1 cellular context compared by ENCODE assay signal in genomic region chr2:75521225-75521872, GRCh38.
TF ChIP-seq lines count a peak whose summit lies in the region.

No MANE protein-coding gene starts in this region.

TF ChIP-seq in HepG2, 621 proteins besides CTCF, POLR2A, EP300 and RAD21 (continued from another document and continues in another):
- TF ChIP-seq STAT6 (CRISPR knock-in tag; IDR thresholded peaks at IDR 0.05; ENCODE audit: borderline replicate concordance), result 0 out of 2 replicates have a peak, but pooled peaks have one; percentile 88
- TF ChIP-seq CEBPB (IDR thresholded peaks at IDR 0.05; ENCODE audit: borderline replicate concordance, low read depth, low read length), result peak; percentile 100
- peak; percentile 71 for TF ChIP-seq ATF1 (CRISPR knock-in tag; IDR thresholded peaks at IDR 0.05)
- TF ChIP-seq, protein P1, sequence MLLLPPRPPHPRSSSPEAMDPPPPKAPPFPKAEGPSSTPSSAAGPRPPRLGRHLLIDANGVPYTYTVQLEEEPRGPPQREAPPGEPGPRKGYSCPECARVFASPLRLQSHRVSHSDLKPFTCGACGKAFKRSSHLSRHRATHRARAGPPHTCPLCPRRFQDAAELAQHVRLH (CRISPR knock-in tag; IDR thresholded peaks at IDR 0.05; ENCODE audit: borderline replicate concordance, low read depth), result peak; percentile 41; the same call in 1 of the 2 replicates
- peak; percentile 91 for TF ChIP-seq TBX3 (IDR thresholded peaks at IDR 0.05; ENCODE audit: borderline replicate concordance)
- peak; percentile 98 for TF ChIP-seq MBD4 (IDR thresholded peaks at IDR 0.05; ENCODE audit: borderline replicate concordance, low read length)
- peak; percentile 39 for TF ChIP-seq STAG1 (CRISPR knock-in tag; IDR thresholded peaks at IDR 0.05)
- peak; percentile 89; the same call in 1 of the 2 replicates for TF ChIP-seq FOXO1 (CRISPR knock-in tag; IDR thresholded peaks at IDR 0.05)
- TF ChIP-seq KDM1A (CRISPR knock-in tag; IDR thresholded peaks at IDR 0.05), result peak; percentile 74; the same call in 1 of the 2 replicates
- peak; percentile 88 for TF ChIP-seq MLX (CRISPR knock-in tag; IDR thresholded peaks at IDR 0.05)
- TF ChIP-seq ZNF792 (CRISPR knock-in tag; IDR thresholded peaks at IDR 0.05), result peak; percentile 64; the same call in 1 of the 2 replicates
- TF ChIP-seq ZNF605 (CRISPR knock-in tag; IDR thresholded peaks at IDR 0.05), result no peak
- TF ChIP-seq ZSCAN9 (CRISPR knock-in tag; IDR thresholded peaks at IDR 0.05; ENCODE audit: borderline replicate concordance), result peak; percentile 66; the same call in 1 of the 2 replicates
- no peak for TF ChIP-seq SP2 (CRISPR knock-in tag; IDR thresholded peaks at IDR 0.05)
- no peak for TF ChIP-seq SMAD9 (CRISPR knock-in tag; IDR thresholded peaks at IDR 0.05)
- peak; percentile 98 for TF ChIP-seq SMARCC2 (IDR thresholded peaks at IDR 0.05)
- TF ChIP-seq MED13 (CRISPR knock-in tag; IDR thresholded peaks at IDR 0.05), result peak; percentile 100
- TF ChIP-seq NFATC3 (CRISPR knock-in tag; IDR thresholded peaks at IDR 0.05), result no peak
- peak; percentile 100 for TF ChIP-seq MED1 (CRISPR knock-in tag; IDR thresholded peaks at IDR 0.05)
- no peak for TF ChIP-seq ZNF557 (CRISPR knock-in tag; IDR thresholded peaks at IDR 0.05)
- no peak for TF ChIP-seq NFE2 (CRISPR knock-in tag; IDR thresholded peaks at IDR 0.05)
- TF ChIP-seq ZNF136 (CRISPR knock-in tag; IDR thresholded peaks at IDR 0.05; ENCODE audit: low read depth), result peak; percentile 54; the same call in 1 of the 2 replicates
- TF ChIP-seq KDM3A (CRISPR knock-in tag; IDR thresholded peaks at IDR 0.05; ENCODE audit: low read depth), result no peak
- TF ChIP-seq GTF2F1 (IDR thresholded peaks at IDR 0.05; ENCODE audit: low read length), result 0 out of 2 replicates have a peak, but pooled peaks have one; percentile 27
- TF ChIP-seq GATA4 (IDR thresholded peaks at IDR 0.05; ENCODE audit: borderline replicate concordance, low read depth), result peak; percentile 98
- TF ChIP-seq, protein P2, sequence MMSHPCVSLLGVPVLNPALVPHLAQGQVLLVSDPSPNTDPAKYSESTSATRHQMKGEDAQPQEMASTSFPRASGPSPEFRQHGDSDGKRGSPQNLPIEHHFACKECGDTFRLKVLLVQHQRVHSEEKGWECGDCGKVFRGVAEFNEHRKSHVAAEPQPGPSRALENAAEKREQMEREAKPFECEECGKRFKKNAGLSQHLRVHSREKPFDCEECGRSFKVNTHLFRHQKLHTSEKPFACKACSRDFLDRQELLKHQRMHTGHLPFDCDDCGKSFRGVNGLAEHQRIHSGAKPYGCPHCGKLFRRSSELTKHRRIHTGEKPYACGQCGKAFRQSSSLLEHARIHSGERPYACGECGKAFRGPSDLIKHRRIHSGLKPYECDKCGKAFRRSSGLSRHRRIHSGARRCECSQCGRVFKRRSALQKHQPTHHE (CRISPR knock-in tag; IDR thresholded peaks at IDR 0.05; ENCODE audit: borderline replicate concordance), result peak; percentile 56; the same call in 1 of the 2 replicates
- peak; percentile 98 for TF ChIP-seq ZNF503 (CRISPR knock-in tag; IDR thresholded peaks at IDR 0.05)
- TF ChIP-seq GFI1 (CRISPR knock-in tag; IDR thresholded peaks at IDR 0.05; ENCODE audit: borderline replicate concordance), result peak; percentile 91
- no peak for TF ChIP-seq ZNF737 (CRISPR knock-in tag; IDR thresholded peaks at IDR 0.05; ENCODE audit: borderline replicate concordance)
- peak; percentile 75; the same call in 1 of the 2 replicates for TF ChIP-seq CBFB (CRISPR knock-in tag; IDR thresholded peaks at IDR 0.05)
- TF ChIP-seq RBM22 (optimal IDR thresholded peaks at IDR 0.05; ENCODE audit: low read length), result peak; percentile 73
- TF ChIP-seq, protein P3, sequence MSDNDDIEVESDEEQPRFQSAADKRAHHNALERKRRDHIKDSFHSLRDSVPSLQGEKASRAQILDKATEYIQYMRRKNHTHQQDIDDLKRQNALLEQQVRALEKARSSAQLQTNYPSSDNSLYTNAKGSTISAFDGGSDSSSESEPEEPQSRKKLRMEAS (IDR thresholded peaks at IDR 0.05), result peak; percentile 60
- no peak for TF ChIP-seq ZNF256 (CRISPR knock-in tag; conservative IDR thresholded peaks at IDR 0.05)
- TF ChIP-seq MAFF (IDR thresholded peaks at IDR 0.05; ENCODE audit: low read depth, low read length), result 0 out of 2 replicates have a peak, but pooled peaks have one; percentile 9
- TF ChIP-seq ZNF784 (CRISPR knock-in tag; IDR thresholded peaks at IDR 0.05; ENCODE audit: borderline replicate concordance), result 0 out of 2 replicates have a peak, but pooled peaks have one; percentile 54
- no peak; the same call in 1 of the 2 replicates for TF ChIP-seq TP53 (CRISPR knock-in tag; conservative IDR thresholded peaks at IDR 0.05)
- peak; percentile 9 for TF ChIP-seq YY1 (IDR thresholded peaks at IDR 0.05; ENCODE audit: insufficient read depth, insufficient replicate concordance, low read depth, low read length)
- peak; percentile 85 for TF ChIP-seq KLF6 (CRISPR knock-in tag; IDR thresholded peaks at IDR 0.05)
- TF ChIP-seq ZBTB8A (CRISPR knock-in tag; IDR thresholded peaks at IDR 0.05; ENCODE audit: borderline replicate concordance, low read depth), result 0 out of 2 replicates have a peak, but pooled peaks have one; percentile 17
- TF ChIP-seq MEF2D (CRISPR knock-in tag; IDR thresholded peaks at IDR 0.05), result peak; percentile 77
- TF ChIP-seq ONECUT2 (CRISPR knock-in tag; IDR thresholded peaks at IDR 0.05), result peak; percentile 89
- no peak for TF ChIP-seq UBTF (CRISPR knock-in tag; IDR thresholded peaks at IDR 0.05)
- TF ChIP-seq ZNF614 (CRISPR knock-in tag; IDR thresholded peaks at IDR 0.05; ENCODE audit: borderline replicate concordance), result 0 out of 2 replicates have a peak, but pooled peaks have one; percentile 24
- 0 out of 2 replicates have a peak, but pooled peaks have one; percentile 21 for TF ChIP-seq ZNF577 (CRISPR knock-in tag; IDR thresholded peaks at IDR 0.05; ENCODE audit: borderline replicate concordance, low read depth)
- peak in 1 of 2 experiments; percentile 81; a peak in 2 of 4 replicates for TF ChIP-seq REST (IDR thresholded peaks at IDR 0.05; ENCODE audit: borderline replicate concordance in 1 of 2, low read depth in 1 of 2, low read length in 2 of 2)
- TF ChIP-seq, protein P4, sequence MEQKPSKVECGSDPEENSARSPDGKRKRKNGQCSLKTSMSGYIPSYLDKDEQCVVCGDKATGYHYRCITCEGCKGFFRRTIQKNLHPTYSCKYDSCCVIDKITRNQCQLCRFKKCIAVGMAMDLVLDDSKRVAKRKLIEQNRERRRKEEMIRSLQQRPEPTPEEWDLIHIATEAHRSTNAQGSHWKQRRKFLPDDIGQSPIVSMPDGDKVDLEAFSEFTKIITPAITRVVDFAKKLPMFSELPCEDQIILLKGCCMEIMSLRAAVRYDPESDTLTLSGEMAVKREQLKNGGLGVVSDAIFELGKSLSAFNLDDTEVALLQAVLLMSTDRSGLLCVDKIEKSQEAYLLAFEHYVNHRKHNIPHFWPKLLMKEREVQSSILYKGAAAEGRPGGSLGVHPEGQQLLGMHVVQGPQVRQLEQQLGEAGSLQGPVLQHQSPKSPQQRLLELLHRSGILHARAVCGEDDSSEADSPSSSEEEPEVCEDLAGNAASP (CRISPR knock-in tag; IDR thresholded peaks at IDR 0.05; ENCODE audit: borderline replicate concordance), result peak; percentile 95
- TF ChIP-seq EHMT2 (IDR thresholded peaks at IDR 0.05; ENCODE audit: borderline replicate concordance, low read depth, low read length), result peak; percentile 52; the same call in 1 of the 2 replicates
- peak; percentile 43; the same call in 1 of the 2 replicates for TF ChIP-seq SP5 (CRISPR knock-in tag; IDR thresholded peaks at IDR 0.05; ENCODE audit: borderline replicate concordance, low read depth)
- TF ChIP-seq POGZ (CRISPR knock-in tag; IDR thresholded peaks at IDR 0.05), result peak; percentile 77
- TF ChIP-seq ZNF10 (CRISPR knock-in tag; IDR thresholded peaks at IDR 0.05; ENCODE audit: borderline replicate concordance, low read depth), result no peak
- peak; percentile 52; the same call in 1 of the 2 replicates for TF ChIP-seq MXD4 (CRISPR knock-in tag; IDR thresholded peaks at IDR 0.05)
- TF ChIP-seq ZNF546 (CRISPR knock-in tag; conservative IDR thresholded peaks at IDR 0.05), result no peak; the same call in 1 of the 2 replicates
